ENCODE assay signal across 1 cellular context in the genomic region with DNA sequence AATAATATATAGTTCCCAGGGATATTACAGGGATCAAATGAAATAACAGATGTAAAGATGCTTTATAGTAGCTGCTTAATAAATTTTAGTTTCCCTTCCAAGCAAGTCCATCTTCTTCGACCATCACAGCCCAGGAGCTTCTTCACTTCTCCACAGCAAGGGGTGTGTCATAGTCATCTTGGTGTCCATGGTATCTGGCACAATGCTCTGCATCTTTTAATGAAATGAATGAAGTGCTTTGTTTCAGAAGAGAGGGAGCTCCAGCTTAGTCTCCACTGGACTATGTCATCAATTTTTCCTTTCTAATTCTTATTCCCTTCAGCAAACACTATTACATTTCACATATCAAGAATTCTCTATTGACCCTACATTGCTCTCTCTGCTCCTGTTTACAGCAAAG.
TF ChIP-seq lines count a peak whose summit lies in the region.

No MANE protein-coding gene starts in this region.

TF ChIP-seq in WTC11, 78 proteins besides CTCF, POLR2A, EP300 and RAD21 (continued from another document):
- TF ChIP-seq, protein P1, sequence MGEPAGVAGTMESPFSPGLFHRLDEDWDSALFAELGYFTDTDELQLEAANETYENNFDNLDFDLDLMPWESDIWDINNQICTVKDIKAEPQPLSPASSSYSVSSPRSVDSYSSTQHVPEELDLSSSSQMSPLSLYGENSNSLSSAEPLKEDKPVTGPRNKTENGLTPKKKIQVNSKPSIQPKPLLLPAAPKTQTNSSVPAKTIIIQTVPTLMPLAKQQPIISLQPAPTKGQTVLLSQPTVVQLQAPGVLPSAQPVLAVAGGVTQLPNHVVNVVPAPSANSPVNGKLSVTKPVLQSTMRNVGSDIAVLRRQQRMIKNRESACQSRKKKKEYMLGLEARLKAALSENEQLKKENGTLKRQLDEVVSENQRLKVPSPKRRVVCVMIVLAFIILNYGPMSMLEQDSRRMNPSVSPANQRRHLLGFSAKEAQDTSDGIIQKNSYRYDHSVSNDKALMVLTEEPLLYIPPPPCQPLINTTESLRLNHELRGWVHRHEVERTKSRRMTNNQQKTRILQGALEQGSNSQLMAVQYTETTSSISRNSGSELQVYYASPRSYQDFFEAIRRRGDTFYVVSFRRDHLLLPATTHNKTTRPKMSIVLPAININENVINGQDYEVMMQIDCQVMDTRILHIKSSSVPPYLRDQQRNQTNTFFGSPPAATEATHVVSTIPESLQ (CRISPR knock-in tag; IDR thresholded peaks at IDR 0.05) = no peak
- TF ChIP-seq SP1 (CRISPR knock-in tag; conservative IDR thresholded peaks at IDR 0.05) = no peak
- TF ChIP-seq ETV6 (CRISPR knock-in tag; IDR thresholded peaks at IDR 0.05) = no peak
- no peak for TF ChIP-seq ZNF416 (CRISPR knock-in tag; IDR thresholded peaks at IDR 0.05)
- TF ChIP-seq RELA (CRISPR knock-in tag; IDR thresholded peaks at IDR 0.05; ENCODE audit: borderline replicate concordance) = no peak
- TF ChIP-seq NFATC4 (CRISPR knock-in tag; IDR thresholded peaks at IDR 0.05) = no peak
- no peak for TF ChIP-seq TCF7 (CRISPR knock-in tag; IDR thresholded peaks at IDR 0.05; ENCODE audit: low read depth)
- no peak for TF ChIP-seq CREM (CRISPR knock-in tag; IDR thresholded peaks at IDR 0.05)
- TF ChIP-seq ESRRA (CRISPR knock-in tag; IDR thresholded peaks at IDR 0.05; ENCODE audit: borderline replicate concordance) = no peak
- TF ChIP-seq, protein P2, sequence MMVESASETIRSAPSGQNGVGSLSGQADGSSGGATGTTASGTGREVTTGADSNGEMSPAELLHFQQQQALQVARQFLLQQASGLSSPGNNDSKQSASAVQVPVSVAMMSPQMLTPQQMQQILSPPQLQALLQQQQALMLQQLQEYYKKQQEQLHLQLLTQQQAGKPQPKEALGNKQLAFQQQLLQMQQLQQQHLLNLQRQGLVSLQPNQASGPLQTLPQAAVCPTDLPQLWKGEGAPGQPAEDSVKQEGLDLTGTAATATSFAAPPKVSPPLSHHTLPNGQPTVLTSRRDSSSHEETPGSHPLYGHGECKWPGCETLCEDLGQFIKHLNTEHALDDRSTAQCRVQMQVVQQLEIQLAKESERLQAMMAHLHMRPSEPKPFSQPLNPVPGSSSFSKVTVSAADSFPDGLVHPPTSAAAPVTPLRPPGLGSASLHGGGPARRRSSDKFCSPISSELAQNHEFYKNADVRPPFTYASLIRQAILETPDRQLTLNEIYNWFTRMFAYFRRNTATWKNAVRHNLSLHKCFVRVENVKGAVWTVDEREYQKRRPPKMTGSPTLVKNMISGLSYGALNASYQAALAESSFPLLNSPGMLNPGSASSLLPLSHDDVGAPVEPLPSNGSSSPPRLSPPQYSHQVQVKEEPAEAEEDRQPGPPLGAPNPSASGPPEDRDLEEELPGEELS (CRISPR knock-in tag; IDR thresholded peaks at IDR 0.05) = no peak
- TF ChIP-seq, protein P3, sequence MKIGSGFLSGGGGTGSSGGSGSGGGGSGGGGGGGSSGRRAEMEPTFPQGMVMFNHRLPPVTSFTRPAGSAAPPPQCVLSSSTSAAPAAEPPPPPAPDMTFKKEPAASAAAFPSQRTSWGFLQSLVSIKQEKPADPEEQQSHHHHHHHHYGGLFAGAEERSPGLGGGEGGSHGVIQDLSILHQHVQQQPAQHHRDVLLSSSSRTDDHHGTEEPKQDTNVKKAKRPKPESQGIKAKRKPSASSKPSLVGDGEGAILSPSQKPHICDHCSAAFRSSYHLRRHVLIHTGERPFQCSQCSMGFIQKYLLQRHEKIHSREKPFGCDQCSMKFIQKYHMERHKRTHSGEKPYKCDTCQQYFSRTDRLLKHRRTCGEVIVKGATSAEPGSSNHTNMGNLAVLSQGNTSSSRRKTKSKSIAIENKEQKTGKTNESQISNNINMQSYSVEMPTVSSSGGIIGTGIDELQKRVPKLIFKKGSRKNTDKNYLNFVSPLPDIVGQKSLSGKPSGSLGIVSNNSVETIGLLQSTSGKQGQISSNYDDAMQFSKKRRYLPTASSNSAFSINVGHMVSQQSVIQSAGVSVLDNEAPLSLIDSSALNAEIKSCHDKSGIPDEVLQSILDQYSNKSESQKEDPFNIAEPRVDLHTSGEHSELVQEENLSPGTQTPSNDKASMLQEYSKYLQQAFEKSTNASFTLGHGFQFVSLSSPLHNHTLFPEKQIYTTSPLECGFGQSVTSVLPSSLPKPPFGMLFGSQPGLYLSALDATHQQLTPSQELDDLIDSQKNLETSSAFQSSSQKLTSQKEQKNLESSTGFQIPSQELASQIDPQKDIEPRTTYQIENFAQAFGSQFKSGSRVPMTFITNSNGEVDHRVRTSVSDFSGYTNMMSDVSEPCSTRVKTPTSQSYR (CRISPR knock-in tag; IDR thresholded peaks at IDR 0.05) = no peak
